11 cellular contexts compared by ENCODE assay signal in genomic region chr3:113079532-113079931, GRCh38.
DNase-seq lines count a peak whose midpoint lies in the region; ATAC-seq and TF ChIP-seq lines count a peak whose summit lies in the region.
"Had no signal": no experiment of that assay in that cellular context is flagged by ENCODE, and none has a peak within 500 bp of the region (broad histone marks: within the 10 kb centered on the region; RNA-seq: fewer than 3 reads in every experiment).

No MANE protein-coding gene starts in this region.

- H3K27me3 ChIP-seq in SJCRH30 (no peaks in the 10 kb centered on the region), prostate gland (replicated peaks; ENCODE audit: insufficient read depth) (no peaks in the 10 kb centered on the region), body of pancreas (no peaks in the 10 kb centered on the region)

- peak; percentile 93 for ATAC-seq in HG02798 (IDR thresholded peaks at IDR 0.05; ENCODE audit: poor library complexity, unreplicated experiment)
- no peak for ATAC-seq in body of pancreas
- ATAC-seq: activated naive CD4-positive, alpha-beta T cell treated with anti-CD3 and anti-CD28 coated beads, Interleukin-2, amount 50 U/mL, for 72 hours had no signal

- no peak for TF ChIP-seq POLR2A in prostate gland (IDR thresholded peaks at IDR 0.05)
- no peak for TF ChIP-seq POLR2A in body of pancreas (IDR thresholded peaks at IDR 0.05)

- H3K4me1 ChIP-seq in SJCRH30 (peaks cover 6% of the 10 kb centered on the region), prostate gland (replicated peaks) (no peaks in the 10 kb centered on the region), body of pancreas (no peaks in the 10 kb centered on the region)

- no peak for TF ChIP-seq CTCF in prostate gland (IDR thresholded peaks at IDR 0.05)
- TF ChIP-seq CTCF in body of pancreas (IDR thresholded peaks at IDR 0.05), result no peak

- H3K27ac ChIP-seq in SJCRH30 (no peak overlapping the region), prostate gland (peak overlapping the region; percentile 35 to 63), body of pancreas (no peak overlapping the region)
- H3K27ac ChIP-seq: KMS-11 had no signal

- H3K9me3 ChIP-seq in SJCRH30 (replicated peaks) (no peaks in the 10 kb centered on the region), prostate gland (no peaks in the 10 kb centered on the region), body of pancreas (no peaks in the 10 kb centered on the region)

- H3K4me3 ChIP-seq in SJCRH30, result peak overlapping the region; percentile 22
- H3K4me3 ChIP-seq in prostate gland, result no peak overlapping the region
- H3K4me3 ChIP-seq in body of pancreas, result no peak overlapping the region

- 32% methylated on average over 6 of the region's 6 CpGs for WGBS in prostate gland
- 41 to 45% methylated on average over 6 of the region's 6 CpGs for WGBS in body of pancreas, 2 donors

- intact Hi-C loops in prostate gland (cut with DNase I) (no loop called here), body of pancreas (cut with DNase I) (no loop called here)

- H3K36me3 ChIP-seq in SJCRH30 (no peaks in the 10 kb centered on the region), prostate gland (no peaks in the 10 kb centered on the region), body of pancreas (replicated peaks in 1 of 2; ENCODE audit: insufficient read depth in 1 of 2, low read depth in 2 of 2) (no peaks in the 10 kb centered on the region)

- DNase-seq in GM19238 (ENCODE audit: insufficient read length, low spot score) (peak; percentile 19), SJCRH30 (peak in 1 of 2 experiments; percentile 16), prostate gland (ENCODE audit: low spot score) (no peak), NCI-H2171 (lab: John Stamatoyannopoulos, UW) (no peak), body of pancreas (no peak)
- DNase-seq in activated effector memory CD4-positive, alpha-beta T cell treated with Interleukin-2 at 50 U/mL for 16 hours, result no peak
- DNase-seq in stimulated activated naive CD4-positive, alpha-beta T cell treated with Interleukin-2 at 50 U/mL for 16 hours (lab: John Stamatoyannopoulos, UW), result no peak
- DNase-seq: EL had no signal

Comparison
In these comparisons a context has a peak if more than half of its experiments do, and no peak if none do; other contexts are left out.
1. H3K27ac ChIP-seq: peak in prostate gland (2 of 2); none in SJCRH30 (single experiment) and body of pancreas (0 of 4).